Comparison of ENCODE assay signal across 33 cellular contexts in genomic region chr17:70183508-70183907, GRCh38. TPM values are rescaled to one million over a fixed set of nuclear protein-coding genes. Genes with fewer than 3 reads are reported as not detected.
"Had no signal": no experiment of that assay in that cellular context is flagged by ENCODE, and none has a peak within 500 bp of the region (broad histone marks: within the 10 kb centered on the region; RNA-seq: fewer than 3 reads in every experiment).

No MANE protein-coding gene starts in this region.

- H3K4me1 Mint-ChIP-seq: activated CD4-positive, alpha-beta T cell treated with anti-CD3 and anti-CD28 coated beads for 36 hours; activated CD4-positive, alpha-beta T cell treated with anti-CD3 and anti-CD28 coated beads, Interleukin-2, amount 10 ng/mL, durations not matched to agents 24 days and 14 days; activated CD8-positive, alpha-beta memory T cell treated with anti-CD3 and anti-CD28 coated beads, Interleukin-2, amount 10 ng/mL, durations not matched to agents 7 days and 5 days; activated naive CD4-positive, alpha-beta T cell treated with anti-CD3 and anti-CD28 coated beads, Interleukin-2, amount 50 U/mL, for 24 hours; activated naive CD8-positive, alpha-beta T cell treated with anti-CD3 and anti-CD28 coated beads for 36 hours; activated naive CD8-positive, alpha-beta T cell treated with anti-CD3 and anti-CD28 coated beads, Interleukin-2, amount 50 U/mL, for 24 hours had no signal

- H3K4me3 Mint-ChIP-seq: activated CD4-positive, alpha-beta memory T cell treated with anti-CD3 and anti-CD28 coated beads for 36 hours; activated CD4-positive, alpha-beta T cell treated with anti-CD3 and anti-CD28 coated beads for 36 hours; activated CD4-positive, alpha-beta T cell treated with anti-CD3 and anti-CD28 coated beads, Interleukin-2, amount 10 ng/mL, durations not matched to agents 24 days and 14 days; activated CD8-positive, alpha-beta memory T cell treated with anti-CD3 and anti-CD28 coated beads, Interleukin-2, amount 10 ng/mL, durations not matched to agents 7 days and 5 days; activated CD8-positive, alpha-beta T cell treated with anti-CD3 and anti-CD28 coated beads, Interleukin-2, amount 10 ng/mL, durations not matched to agents 7 days and 5 days; activated naive CD4-positive, alpha-beta T cell treated with anti-CD3 and anti-CD28 coated beads for 36 hours; activated naive CD4-positive, alpha-beta T cell treated with anti-CD3 and anti-CD28 coated beads, Interleukin-2, amount 50 U/mL, for 24 hours; activated naive CD8-positive, alpha-beta T cell treated with anti-CD3 and anti-CD28 coated beads for 36 hours; activated naive CD8-positive, alpha-beta T cell treated with anti-CD3 and anti-CD28 coated beads, Interleukin-2, amount 50 U/mL, for 24 hours; activated T-helper 1 cell treated with anti-CD3 and anti-CD28 coated beads, Interleukin-12 subunit alpha, Interleukin-12 subunit beta, Interleukin-2, Interleukin-4 antibody, amounts not matched to agents 30 ng/mL and 10 ng/mL and 1 ng/mL, durations not matched to agents 14 hours and 24 hours and 36 hours; dendritic cell treated with granulocyte-macrophage colony-stimulating factor and Interleukin-4, amounts not matched to agents 40 ng/mL and 50 ng/mL, for 4 days; endodermal cell had no signal

- H3K36me3 ChIP-seq: adrenal gland, gastroesophageal sphincter had no signal

- H3K27ac ChIP-seq: adrenal gland, body of pancreas, coronary artery, foreskin keratinocyte, gastroesophageal sphincter had no signal

- H3K9me3 Mint-ChIP-seq: activated CD4-positive, alpha-beta memory T cell treated with anti-CD3 and anti-CD28 coated beads for 36 hours; activated CD4-positive, alpha-beta T cell treated with anti-CD3 and anti-CD28 coated beads, Interleukin-2, amount 10 ng/mL, durations not matched to agents 24 days and 14 days; activated naive CD4-positive, alpha-beta T cell treated with anti-CD3 and anti-CD28 coated beads for 36 hours; activated naive CD8-positive, alpha-beta T cell treated with anti-CD3 and anti-CD28 coated beads for 36 hours; activated naive CD8-positive, alpha-beta T cell treated with anti-CD3 and anti-CD28 coated beads, Interleukin-2, amount 50 U/mL, for 24 hours; activated T-helper 1 cell treated with anti-CD3 and anti-CD28 coated beads, Interleukin-12 subunit alpha, Interleukin-12 subunit beta, Interleukin-2, Interleukin-4 antibody, amounts not matched to agents 30 ng/mL and 10 ng/mL and 1 ng/mL, durations not matched to agents 14 hours and 24 hours and 36 hours; activated T-helper 2 cell treated with anti-CD3 and anti-CD28 coated beads, Interferon-gamma antibody, Interleukin-2, Interleukin-4, amounts not matched to agents 10 μg/mL and 5 μg/mL and 100 μg/mL, durations not matched to agents 14 hours and 24 hours and 36 hours; endodermal cell had no signal

- DNase-seq: activated CD4-positive, alpha-beta memory T cell treated with anti-CD3 and anti-CD28 coated beads for 36 hours; activated CD4-positive, alpha-beta T cell treated with anti-CD3 and anti-CD28 coated beads for 36 hours; activated CD4-positive, alpha-beta T cell treated with anti-CD3 and anti-CD28 coated beads, Interleukin-2, amount 10 ng/mL, durations not matched to agents 24 days and 14 days; activated CD4-positive, CD25-positive, alpha-beta regulatory T cell; activated CD4-positive, CD25-positive, alpha-beta regulatory T cell treated with anti-CD3 and anti-CD28 coated beads, Interleukin-2, amount 50 U/mL, for 72 hours; activated CD8-positive, alpha-beta memory T cell treated with anti-CD3 and anti-CD28 coated beads, Interleukin-2, amount 10 ng/mL, durations not matched to agents 7 days and 5 days; activated CD8-positive, alpha-beta memory T cell treated with anti-CD3 and anti-CD28 coated beads, Interleukin-2, amount 50 U/mL, for 4 hours; activated CD8-positive, alpha-beta T cell treated with anti-CD3 and anti-CD28 coated beads, Interleukin-2, amount 10 ng/mL, durations not matched to agents 7 days and 5 days; activated effector memory CD4-positive, alpha-beta T cell treated with anti-CD3 and anti-CD28 coated beads, Interleukin-2, amount 50 U/mL, for 16 hours; activated naive CD4-positive, alpha-beta T cell treated with anti-CD3 and anti-CD28 coated beads for 36 hours; activated naive CD8-positive, alpha-beta T cell treated with anti-CD3 and anti-CD28 coated beads for 36 hours; activated naive CD8-positive, alpha-beta T cell treated with anti-CD3 and anti-CD28 coated beads, Interleukin-2, amount 50 U/mL, for 24 hours; activated T-cell treated with anti-CD3 and anti-CD28 coated beads, Interleukin-2, amount 50 U/mL, for 1 hour; activated T-cell treated with anti-CD3 and anti-CD28 coated beads, Interleukin-2, amount 50 U/mL, for 48 hours; adrenal gland; amygdala; aorta; body of pancreas; central memory CD4-positive, alpha-beta T cell; dorsolateral prefrontal cortex; effector memory CD4-positive, alpha-beta T cell; endodermal cell; foreskin keratinocyte; T-helper 2 cell had no signal

- H3K4me1 ChIP-seq: adrenal gland, body of pancreas, gastroesophageal sphincter had no signal

- H3K27me3 Mint-ChIP-seq: activated CD4-positive, alpha-beta T cell treated with anti-CD3 and anti-CD28 coated beads, Interleukin-2, amount 10 ng/mL, durations not matched to agents 24 days and 14 days; dendritic cell treated with granulocyte-macrophage colony-stimulating factor and Interleukin-4, amounts not matched to agents 40 ng/mL and 50 ng/mL, for 4 days had no signal

- H3K27ac Mint-ChIP-seq: activated CD4-positive, alpha-beta memory T cell treated with anti-CD3 and anti-CD28 coated beads for 36 hours; activated CD4-positive, alpha-beta T cell treated with anti-CD3 and anti-CD28 coated beads for 36 hours; activated CD4-positive, alpha-beta T cell treated with anti-CD3 and anti-CD28 coated beads, Interleukin-2, amount 10 ng/mL, durations not matched to agents 24 days and 14 days; activated CD8-positive, alpha-beta memory T cell treated with anti-CD3 and anti-CD28 coated beads, Interleukin-2, amount 10 ng/mL, durations not matched to agents 7 days and 5 days; activated CD8-positive, alpha-beta T cell treated with anti-CD3 and anti-CD28 coated beads, Interleukin-2, amount 10 ng/mL, durations not matched to agents 7 days and 5 days; activated naive CD4-positive, alpha-beta T cell treated with anti-CD3 and anti-CD28 coated beads for 36 hours; activated naive CD4-positive, alpha-beta T cell treated with anti-CD3 and anti-CD28 coated beads, Interleukin-2, amount 50 U/mL, for 24 hours; activated naive CD8-positive, alpha-beta T cell treated with anti-CD3 and anti-CD28 coated beads for 36 hours; activated naive CD8-positive, alpha-beta T cell treated with anti-CD3 and anti-CD28 coated beads, Interleukin-2, amount 50 U/mL, for 24 hours; activated T-helper 1 cell treated with anti-CD3 and anti-CD28 coated beads, Interleukin-12 subunit alpha, Interleukin-12 subunit beta, Interleukin-2, Interleukin-4 antibody, amounts not matched to agents 30 ng/mL and 10 ng/mL and 1 ng/mL, durations not matched to agents 14 hours and 24 hours and 36 hours; activated T-helper 2 cell treated with anti-CD3 and anti-CD28 coated beads, Interferon-gamma antibody, Interleukin-2, Interleukin-4, amounts not matched to agents 10 μg/mL and 5 μg/mL and 100 μg/mL, durations not matched to agents 14 hours and 24 hours and 36 hours; endodermal cell had no signal

- ATAC-seq: activated CD4-positive, alpha-beta T cell treated with anti-CD3 and anti-CD28 coated beads for 36 hours; activated CD8-positive, alpha-beta memory T cell treated with anti-CD3 and anti-CD28 coated beads, Interleukin-2, amount 10 ng/mL, durations not matched to agents 7 days and 5 days; activated CD8-positive, alpha-beta T cell treated with anti-CD3 and anti-CD28 coated beads, Interleukin-2, amount 10 ng/mL, durations not matched to agents 7 days and 5 days; activated naive CD8-positive, alpha-beta T cell treated with anti-CD3 and anti-CD28 coated beads, Interleukin-2, amount 50 U/mL, for 24 hours; body of pancreas; esophagus mucosa; foreskin keratinocyte; gastroesophageal sphincter had no signal

- H3K36me3 Mint-ChIP-seq: activated CD4-positive, alpha-beta memory T cell treated with anti-CD3 and anti-CD28 coated beads for 36 hours; activated CD8-positive, alpha-beta memory T cell treated with anti-CD3 and anti-CD28 coated beads, Interleukin-2, amount 10 ng/mL, durations not matched to agents 7 days and 5 days; activated naive CD4-positive, alpha-beta T cell treated with anti-CD3 and anti-CD28 coated beads, Interleukin-2, amount 50 U/mL, for 24 hours; activated naive CD8-positive, alpha-beta T cell treated with anti-CD3 and anti-CD28 coated beads for 36 hours had no signal

- H3K9me3 ChIP-seq: adrenal gland, body of pancreas, gastroesophageal sphincter had no signal

- H3K27me3 ChIP-seq: adrenal gland, body of pancreas, dorsolateral prefrontal cortex, foreskin keratinocyte, gastroesophageal sphincter had no signal

- H3K4me3 ChIP-seq: adrenal gland, body of pancreas, coronary artery, gastroesophageal sphincter had no signal

RNA-seq across cellular contexts. Expression of gene KCNJ2, which starts 14.2 kb away (rescaled TPM):
- total RNA-seq: activated CD4-positive, alpha-beta memory T cell treated with anti-CD3 and anti-CD28 coated beads for 36 hours; activated CD4-positive, alpha-beta T cell treated with anti-CD3 and anti-CD28 coated beads for 36 hours; activated CD4-positive, alpha-beta T cell treated with anti-CD3 and anti-CD28 coated beads, Interleukin-2, amount 10 ng/mL, durations not matched to agents 24 days and 14 days; activated CD8-positive, alpha-beta memory T cell treated with anti-CD3 and anti-CD28 coated beads for 36 hours; activated CD8-positive, alpha-beta memory T cell treated with anti-CD3 and anti-CD28 coated beads, Interleukin-2, amount 10 ng/mL, durations not matched to agents 7 days and 5 days; activated CD8-positive, alpha-beta T cell treated with anti-CD3 and anti-CD28 coated beads, Interleukin-2, amount 10 ng/mL, durations not matched to agents 7 days and 5 days; activated naive CD4-positive, alpha-beta T cell treated with anti-CD3 and anti-CD28 coated beads for 36 hours; activated naive CD8-positive, alpha-beta T cell treated with anti-CD3 and anti-CD28 coated beads for 36 hours; activated T-helper 1 cell treated with anti-CD3 and anti-CD28 coated beads, Interleukin-12 subunit alpha, Interleukin-12 subunit beta, Interleukin-2, Interleukin-4 antibody, amounts not matched to agents 30 ng/mL and 10 ng/mL and 1 ng/mL, durations not matched to agents 14 hours and 24 hours and 36 hours; T-helper 1 cell treated with Interleukin-12 subunit alpha and Interleukin-12 subunit beta and Interleukin-4 antibody, amounts not matched to agents 30 ng/mL and 1 ng/mL, for 36 hours had no signal
